18 cellular contexts compared by ENCODE assay signal in the genomic region with DNA sequence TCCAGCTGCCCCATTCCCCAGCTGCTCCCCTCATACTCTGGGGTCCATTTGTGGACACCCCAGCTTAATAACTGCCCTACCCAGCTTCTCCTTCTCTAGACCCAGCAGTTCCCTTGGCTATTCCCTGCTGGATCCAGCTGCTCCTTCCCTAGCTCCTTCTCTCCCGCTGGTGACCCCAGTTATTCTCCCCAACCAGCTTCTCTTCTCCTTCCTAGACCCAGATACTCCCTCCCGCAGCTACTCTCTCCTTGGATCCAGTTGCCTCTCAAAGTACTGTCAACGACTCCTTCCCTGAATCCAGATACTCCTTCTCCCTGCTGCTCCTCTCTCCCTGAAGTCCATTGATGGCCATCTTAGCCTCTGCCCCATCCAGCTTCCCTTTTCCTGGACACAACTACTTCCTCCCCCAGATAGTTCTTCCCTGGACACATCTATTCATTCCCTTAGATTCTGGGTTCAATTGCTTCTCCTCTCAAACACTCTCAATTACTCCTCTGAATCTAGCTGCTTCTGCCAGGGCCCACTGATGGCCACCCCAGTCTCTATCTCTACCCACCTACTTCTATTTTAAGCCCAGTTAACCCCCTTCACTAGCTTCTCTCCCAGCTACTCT. TPM values are rescaled to one million over a fixed set of nuclear protein-coding genes. Genes with fewer than 3 reads are reported as not detected.
DNase-seq lines count a peak whose midpoint lies in the region; ATAC-seq, FAIRE-seq and TF ChIP-seq lines count a peak whose summit lies in the region.
"Had no signal": no experiment of that assay in that cellular context is flagged by ENCODE, and none has a peak within 500 bp of the region (broad histone marks: within the 10 kb centered on the region; RNA-seq: fewer than 3 reads in every experiment).

No MANE protein-coding gene starts in this region.

- H4K8ac ChIP-seq in neuronal stem cell (ENCODE audit: low read depth, low read length) = no peak overlapping the region

- H3K9ac ChIP-seq in neuronal stem cell (ENCODE audit: low read depth, low read length, poor library complexity) (no peak overlapping the region), stomach smooth muscle (ENCODE audit: low read length in 2 of 2) (peak overlapping the region; percentile 54 to 74)

- H3K18ac ChIP-seq in neuronal stem cell (ENCODE audit: low read length) = no peak overlapping the region

- H2AK5ac ChIP-seq in neuronal stem cell (ENCODE audit: low read depth, low read length) = no peak overlapping the region

- H3K9me3 ChIP-seq in neuronal stem cell (replicated peaks in 1 of 2; ENCODE audit: control insufficient read depth in 2 of 2, insufficient read depth in 1 of 2, low read depth in 1 of 2, low read length in 2 of 2) = no peaks in the 10 kb centered on the region
- no peaks in the 10 kb centered on the region for H3K9me3 ChIP-seq in stomach smooth muscle (ENCODE audit: control insufficient read depth in 2 of 2, low read length in 2 of 2)

- WGBS in neuronal stem cell (ENCODE audit: extremely low coverage in 2 of 2, insufficient read length in 2 of 2, insufficient replicate concordance in 1 of 2), 2 donors = no CpG with 5 or more reads among the region's 3 CpGs

- H3K14ac ChIP-seq in neuronal stem cell (ENCODE audit: low read length) = no peak overlapping the region

- H3K4me1 ChIP-seq in neuronal stem cell (ENCODE audit: control insufficient read depth in 2 of 2, insufficient read depth in 1 of 2, low read depth in 1 of 2, low read length in 2 of 2) (peaks cover 0 to 9% of the 10 kb centered on the region in 2 donors), stomach smooth muscle (ENCODE audit: control insufficient read depth, insufficient read depth, low read length) (peaks cover 83% of the 10 kb centered on the region)

- H4K91ac ChIP-seq in neuronal stem cell (ENCODE audit: low read depth, low read length, poor library complexity) = no peak overlapping the region

- DNase-seq in D721Med (ENCODE audit: insufficient read length, low spot score) (peak; percentile 6), coronary artery (ENCODE audit: low spot score) (no peak), neuronal stem cell (ENCODE audit: low spot score) (no peak), GM03348 (ENCODE audit: low spot score) (no peak)
- no peak for DNase-seq in effector CD4-positive, alpha-beta T cell
- no peak for DNase-seq in effector CD8-positive, alpha-beta T cell (lab: John Stamatoyannopoulos, UW)
- DNase-seq: CD8-positive, alpha-beta T cell; DND-41; HCEC 1CT; MV-4-11; NCI-H1417 treated with DMSO at 0.1 percent for 48 hours; NCI-H2029; NCI-H510A; NCI-H774 had no signal

- FAIRE-seq in D721Med (lab: Jason Lieb, UNC) = no peak
- FAIRE-seq: G401.6, GM12878 had no signal

- no peak for ATAC-seq in HG03108 (IDR thresholded peaks at IDR 0.05; ENCODE audit: unreplicated experiment)
- ATAC-seq: CD8-positive, alpha-beta T cell; GM12878 had no signal

- no peaks in the 10 kb centered on the region for H3K79me1 ChIP-seq in neuronal stem cell (ENCODE audit: low read depth, low read length)

- peak overlapping the region; percentile 40 for H2BK15ac ChIP-seq in neuronal stem cell (ENCODE audit: low read length)

- no peak overlapping the region for H3K4me2 ChIP-seq in neuronal stem cell (ENCODE audit: insufficient read depth, low read length, poor library complexity, severe bottlenecking)

- H2BK120ac ChIP-seq in neuronal stem cell (ENCODE audit: low read depth, low read length) = no peak overlapping the region

- H2AFZ ChIP-seq in neuronal stem cell (ENCODE audit: low read length) = no peak overlapping the region

- no peak overlapping the region for H2BK12ac ChIP-seq in neuronal stem cell (ENCODE audit: low read length)

- H3K4ac ChIP-seq in neuronal stem cell (ENCODE audit: low read length) = no peak overlapping the region

- H3K4me3 ChIP-seq in coronary artery (no peak overlapping the region), neuronal stem cell (ENCODE audit: low read length in 2 of 2) (no peak overlapping the region), stomach smooth muscle (ENCODE audit: low read length in 2 of 2) (peak overlapping the region; percentile 94 to 95)
- H3K4me3 ChIP-seq: GM12878 had no signal

- H3K27me3 ChIP-seq in neuronal stem cell (ENCODE audit: control insufficient read depth in 3 of 3, insufficient read depth in 3 of 3, low read depth in 1 of 3, low read length in 3 of 3) = no peaks in the 10 kb centered on the region
- H3K27me3 ChIP-seq in stomach smooth muscle (ENCODE audit: control insufficient read depth in 1 of 2, insufficient read depth in 2 of 2, low read length in 2 of 2) = no peaks in the 10 kb centered on the region

- no peak for TF ChIP-seq CTCF in D721Med (IDR thresholded peaks at IDR 0.05; ENCODE audit: insufficient read depth, missing control alignments)
- no peak for TF ChIP-seq CTCF in coronary artery (IDR thresholded peaks at IDR 0.05)

- no peak overlapping the region for H2BK5ac ChIP-seq in neuronal stem cell (ENCODE audit: low read length)

- H3K23ac ChIP-seq in neuronal stem cell (ENCODE audit: low read depth, low read length, poor library complexity) = no peak overlapping the region

- H3K36me3 ChIP-seq in neuronal stem cell (replicated peaks in 1 of 2; ENCODE audit: control insufficient read depth in 2 of 2, insufficient read depth in 2 of 2, low read length in 2 of 2) (peaks cover 27 to 59% of the 10 kb centered on the region in 2 donors), stomach smooth muscle (ENCODE audit: control insufficient read depth in 2 of 2, insufficient read depth in 2 of 2, low read length in 2 of 2) (peaks cover 74 to 77% of the 10 kb centered on the region in 2 donors)

- H3K27ac ChIP-seq in coronary artery = peak overlapping the region; percentile 50 to 73
- H3K27ac ChIP-seq in neuronal stem cell (replicated peaks; ENCODE audit: low read length) = no peak overlapping the region
- peak overlapping the region; percentile 98 for H3K27ac ChIP-seq in stomach smooth muscle (ENCODE audit: low read length)

RNA-seq across cellular contexts. Expression of a gene that starts 11.6 kb away (rescaled TPM):
- 44.6 TPM for polyA plus RNA-seq in neuronal stem cell (2013, experiment 1 of 2)
- polyA plus RNA-seq in neuronal stem cell (2013, experiment 2 of 2) = 40.6 TPM

RNA-seq across cellular contexts. Expression of a gene that starts 14.6 kb away (rescaled TPM):
- polyA plus RNA-seq in neuronal stem cell (2013, experiment 1 of 2) = 25.4 TPM
- 25.4 TPM for polyA plus RNA-seq in neuronal stem cell (2013, experiment 2 of 2)

RNA-seq across cellular contexts. Expression of a gene that starts 27.0 kb away (rescaled TPM):
- polyA plus RNA-seq in neuronal stem cell (2013, experiment 1 of 2) = 4.8 TPM
- polyA plus RNA-seq in neuronal stem cell (2013, experiment 2 of 2) = 4.6 TPM

RNA-seq across cellular contexts. Expression of a gene that starts 44.6 kb away (rescaled TPM):
- polyA plus RNA-seq in neuronal stem cell (2013, experiment 1 of 2) = 12.3 TPM
- polyA plus RNA-seq in neuronal stem cell (2013, experiment 2 of 2) = 11.3 TPM

Comparison
In these comparisons a context has a peak if more than half of its experiments do, and no peak if none do; other contexts are left out.
1. H3K4me3 ChIP-seq: peak in stomach smooth muscle (2 of 2); none in coronary artery (single experiment) and neuronal stem cell (0 of 2).